ENCODE assay signal across 9 cellular contexts in the genomic region with DNA sequence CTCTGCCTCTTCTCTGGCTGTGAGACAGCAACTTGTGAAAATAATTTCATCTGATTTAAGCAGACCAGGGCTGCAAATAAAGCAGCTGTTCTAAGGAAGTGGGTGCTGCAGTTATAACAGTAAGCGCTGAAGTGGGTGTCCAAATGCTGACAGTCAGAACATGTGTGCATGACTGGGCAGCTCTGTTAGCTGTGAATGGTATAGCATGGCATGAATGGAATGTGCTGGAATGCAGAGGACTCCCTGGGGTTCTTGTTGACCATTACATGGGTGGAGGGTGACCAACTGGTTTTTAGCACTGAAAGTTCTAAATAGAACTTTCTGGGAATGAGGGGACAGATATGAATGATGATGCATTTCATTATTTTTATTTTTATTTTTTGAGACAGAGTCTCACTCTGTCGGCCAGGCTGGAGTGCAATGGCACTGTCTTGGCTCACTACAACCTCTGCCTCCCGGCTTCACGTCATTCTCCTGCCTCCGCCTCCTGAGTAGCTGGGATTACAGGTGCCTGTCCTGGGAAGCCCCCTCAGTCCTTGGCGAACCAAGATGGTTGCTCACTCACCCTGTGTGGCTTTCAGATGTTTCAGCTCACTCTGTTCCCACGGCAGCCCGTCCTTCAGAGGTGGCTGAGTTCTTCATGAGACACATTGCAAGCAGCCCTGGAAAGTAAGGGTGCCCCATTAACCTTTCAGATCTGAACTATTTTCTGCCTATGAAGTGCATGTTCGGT.
DNase-seq lines count a peak whose midpoint lies in the region; ATAC-seq and TF ChIP-seq lines count a peak whose summit lies in the region.
"Had no signal": no experiment of that assay in that cellular context is flagged by ENCODE, and none has a peak within 500 bp of the region (broad histone marks: within the 10 kb centered on the region; RNA-seq: fewer than 3 reads in every experiment).

No MANE protein-coding gene starts in this region.

- H3K9me3 ChIP-seq in suprapubic skin = no peaks in the 10 kb centered on the region
- H3K9me3 ChIP-seq: esophagus squamous epithelium had no signal

- WGBS in suprapubic skin = 45% methylated on average over 9 of the region's 9 CpGs

- no peaks in the 10 kb centered on the region for H3K27me3 ChIP-seq in suprapubic skin
- H3K27me3 ChIP-seq: esophagus squamous epithelium had no signal

- no peak for ATAC-seq in esophagus mucosa
- no peak for ATAC-seq in HG02938 (IDR thresholded peaks at IDR 0.05; ENCODE audit: unreplicated experiment)
- no peak for ATAC-seq in GM18519 (IDR thresholded peaks at IDR 0.05; ENCODE audit: low FRiP score, unreplicated experiment)

- TF ChIP-seq EP300 in suprapubic skin (IDR thresholded peaks at IDR 0.05) = no peak

- H3K27ac ChIP-seq in suprapubic skin = peak overlapping the region; percentile 55
- H3K27ac ChIP-seq: esophagus squamous epithelium had no signal

- no peak for TF ChIP-seq CTCF in suprapubic skin (IDR thresholded peaks at IDR 0.05)

- TF ChIP-seq POLR2A in suprapubic skin (IDR thresholded peaks at IDR 0.05) = no peak

- H3K4me3 ChIP-seq in suprapubic skin = no peak overlapping the region
- H3K4me3 ChIP-seq: esophagus squamous epithelium had no signal

- no peaks in the 10 kb centered on the region for H3K36me3 ChIP-seq in suprapubic skin
- H3K36me3 ChIP-seq: esophagus squamous epithelium had no signal

- DNase-seq in HPDE6-E6E7 (ENCODE audit: extremely low spot score) (peak; percentile 78), brain pericyte (ENCODE audit: low read depth, low spot score) (peak; percentile 57), islet precursor cell (peak; percentile 94), suprapubic skin (ENCODE audit: low spot score in 2 of 2) (no peak), DMS79 treated with DMSO at 0.1 percent for 48 hours (lab: John Stamatoyannopoulos, UW) (no peak)
- DNase-seq: esophagus squamous epithelium had no signal

- peaks cover 5% of the 10 kb centered on the region for H3K4me1 ChIP-seq in suprapubic skin

Comparison
In these comparisons a context has a peak if more than half of its experiments do, and no peak if none do; other contexts are left out.
1. DNase-seq: peak in HPDE6-E6E7 (single experiment), brain pericyte (single experiment) and islet precursor cell (single experiment); none in suprapubic skin (0 of 2) and DMS79 treated with DMSO at 0.1 percent for 48 hours (single experiment).